Comparison of ENCODE assay signal across 8 cellular contexts in genomic region chr17:18225562-18226283, GRCh38. TPM values are rescaled to one million over a fixed set of nuclear protein-coding genes. Genes with fewer than 3 reads are reported as not detected.
DNase-seq lines count a peak whose midpoint lies in the region; ATAC-seq, FAIRE-seq and TF ChIP-seq lines count a peak whose summit lies in the region.

Gene LLGL1, plus strand, starts transcription at chr17:18225635. Its CDS starts 48 bp downstream, at chr17:18225683.

- peak within 1 kb of the TSS; percentile 77 to 91 (median 88) for H3K9ac ChIP-seq in H1 (replicated peaks in 1 of 4; ENCODE audit: extremely low read depth in 1 of 4, low read depth in 3 of 4, low read length in 3 of 4)

- FAIRE-seq in H1 (lab: Jason Lieb, UNC) (no peak), GM19239 (lab: Jason Lieb, UNC) (no peak)

- peak within 1 kb of the TSS; percentile 80 for H3K18ac ChIP-seq in H1 (ENCODE audit: extremely low read depth, low read length)

- peak within 1 kb of the TSS; percentile 96 for H4K8ac ChIP-seq in H1 (ENCODE audit: extremely low read depth, insufficient read depth, low read length)

- H3K27me3 Mint-ChIP-seq in naive thymus-derived CD4-positive, alpha-beta T cell = no peaks in the 10 kb centered on the region

- CTCF ChIA-PET in HEK293 (lab: Yijun Ruan, JAX) = interaction anchor here (0.6 kb wide), 1 partner anchor 87 kb away, joined by 3 read pairs; no protein-coding TSS in a partner anchor
- CTCF ChIA-PET in H1 (lab: Charles Lee; ENCODE audit: partially characterized antibody) = interaction anchor here (0.6 to 8.4 kb wide), 5 partner anchors 10 to 49 kb away, joined by 3 to 76 read pairs (median 5); no protein-coding TSS in a partner anchor
- CTCF ChIA-PET in naive thymus-derived CD4-positive, alpha-beta T cell (lab: Charles Lee) = no interaction called here

- H2BK120ac ChIP-seq in H1 (replicated peaks; ENCODE audit: low read depth, low read length) = peak within 1 kb of the TSS; percentile 97

- in situ Hi-C loops in SK-MEL-5 (cut with HindIII; ENCODE audit: low pct_unique_long_range_greater_than_20kb, low sequenced_read_pairs) = no loop called here

- H3K27ac Mint-ChIP-seq in naive thymus-derived CD4-positive, alpha-beta T cell = peak within 1 kb of the TSS; percentile 71 to 95 (median 90)

- peak within 1 kb of the TSS; percentile 77 for H2BK12ac ChIP-seq in H1 (ENCODE audit: low read depth, low read length)

- peak within 1 kb of the TSS; percentile 53 for H3K14ac ChIP-seq in H1 (ENCODE audit: insufficient read length)

- 2% methylated on average over 39 of the region's 76 CpGs; no CpG with 5 or more reads in 1 of the 2 experiments for WGBS in H1 (ENCODE audit: extremely low coverage in 1 of 2, insufficient coverage in 1 of 2, insufficient read length in 1 of 2, insufficient replicate concordance in 2 of 2, low coverage in 1 of 2, low lambda C conversion rate in 2 of 2, missing lambda C conversion rate in 1 of 2), 2 experiments

- no peaks in the 10 kb centered on the region for H3K27me3 ChIP-seq in H1 (replicated peaks in 1 of 4; ENCODE audit: control insufficient read depth in 3 of 4, extremely low read depth in 1 of 4, insufficient read depth in 3 of 4, low read length in 3 of 4)
- no peaks in the 10 kb centered on the region for H3K27me3 ChIP-seq in naive thymus-derived CD4-positive, alpha-beta T cell (ENCODE audit: control insufficient read depth in 2 of 2, insufficient read depth in 2 of 2, low read length in 2 of 2)

- H3K27ac ChIP-seq in HEK293 (ENCODE audit: extremely low read depth, low read depth, low read length) (peak within 1 kb of the TSS; percentile 68; the same call in 1 of the 2 replicates), H1 (ENCODE audit: low read depth, low read length) (peak within 1 kb of the TSS; percentile 97)
- peak within 1 kb of the TSS; percentile 73 for H3K27ac ChIP-seq in naive thymus-derived CD4-positive, alpha-beta T cell (ENCODE audit: low read depth, low read length)

- no peak for TF ChIP-seq EP300 in H1 (IDR thresholded peaks at IDR 0.05; ENCODE audit: borderline replicate concordance in 1 of 2, low read depth in 2 of 2, low read length in 2 of 2)

- peak; percentile 20 for DNase-seq in SK-MEL-5 (ENCODE audit: low read depth, low spot score)
- peak in 1 of 2 experiments; percentile 61 for DNase-seq in H1 (ENCODE audit: low read depth in 1 of 2, low spot score in 2 of 2)
- DNase-seq in naive thymus-derived CD4-positive, alpha-beta T cell = peak in 3 of 9 donors; percentile 16 to 27 (median 18)
- no peak for DNase-seq in GM19239 (ENCODE audit: insufficient read length, low spot score)

- H3K9me3 ChIP-seq in HEK293 (ENCODE audit: control insufficient read depth, insufficient read depth, low read depth, low read length) = no peaks in the 10 kb centered on the region
- H3K9me3 ChIP-seq in H1 (ENCODE audit: insufficient read depth in 2 of 2, low read depth in 1 of 2, low read length in 1 of 2) = no peaks in the 10 kb centered on the region
- H3K9me3 ChIP-seq in naive thymus-derived CD4-positive, alpha-beta T cell (ENCODE audit: control insufficient read depth in 2 of 3, low read length in 3 of 3) = no peaks in the 10 kb centered on the region

- TF ChIP-seq RAD21 in H1 (IDR thresholded peaks at IDR 0.05 in 1 of 2, conservative IDR thresholded peaks at IDR 0.05 in 1 of 2; ENCODE audit: low read depth in 2 of 2, low read length in 2 of 2) = no peak

- peaks cover 24 to 30% (median 27%) of the 10 kb centered on the region in 7 donors for H3K4me1 Mint-ChIP-seq in naive thymus-derived CD4-positive, alpha-beta T cell

- peak within 1 kb of the TSS; percentile 88 to 100 (median 94) for H3K4me3 Mint-ChIP-seq in naive thymus-derived CD4-positive, alpha-beta T cell

- H3K4me1 ChIP-seq in HEK293 (ENCODE audit: control insufficient read depth, insufficient read depth, low read length) (peaks cover 4% of the 10 kb centered on the region; the same call in 1 of the 2 replicates), H1 (replicated peaks in 1 of 4; ENCODE audit: control insufficient read depth in 3 of 4, insufficient read depth in 4 of 4, low read length in 3 of 4) (peaks cover 0 to 18% (median 10%) of the 10 kb centered on the region in 4 experiments; a peak in 6 of 7 replicates)
- H3K4me1 ChIP-seq in naive thymus-derived CD4-positive, alpha-beta T cell (ENCODE audit: control insufficient read depth in 2 of 2, insufficient read depth in 2 of 2, low read length in 2 of 2) = peaks cover 7 to 13% of the 10 kb centered on the region in 2 donors

- peaks cover 0 to 4% (median 0%) of the 10 kb centered on the region in 11 donors for H3K9me3 Mint-ChIP-seq in naive thymus-derived CD4-positive, alpha-beta T cell

- peaks cover 8 to 49% of the 10 kb centered on the region in 2 experiments for H3K79me2 ChIP-seq in H1 (ENCODE audit: control insufficient read depth in 1 of 2, insufficient read depth in 2 of 2, low read length in 2 of 2)

- H2BK20ac ChIP-seq in H1 (ENCODE audit: low read length) = peak within 1 kb of the TSS; percentile 86; the same call in 1 of the 2 replicates

- peak within 1 kb of the TSS; percentile 98 for H3K4ac ChIP-seq in H1 (replicated peaks; ENCODE audit: insufficient read length, low read depth, low read length)

- H4K91ac ChIP-seq in H1 (replicated peaks; ENCODE audit: insufficient read length, low read length) = peak within 1 kb of the TSS; percentile 99

- H2AK5ac ChIP-seq in H1 (ENCODE audit: low read depth, low read length) = peak within 1 kb of the TSS; percentile 75; the same call in 1 of the 2 replicates

- H3K23ac ChIP-seq in H1 (ENCODE audit: insufficient read length) = peak within 1 kb of the TSS; percentile 3

- H4K20me1 ChIP-seq in H1 (replicated peaks in 1 of 2; ENCODE audit: control insufficient read depth in 1 of 2, insufficient read depth in 2 of 2, low read length in 2 of 2) = peaks cover 13 to 24% of the 10 kb centered on the region in 2 experiments

- H3K23me2 ChIP-seq in H1 (ENCODE audit: low read depth, low read length) = peaks cover 13% of the 10 kb centered on the region

- peak within 1 kb of the TSS; percentile 100; the same call in 1 of the 2 replicates for H2BK15ac ChIP-seq in H1 (ENCODE audit: low read length)

- H3K56ac ChIP-seq in H1 (replicated peaks; ENCODE audit: insufficient read length, low read depth, low read length) = peak within 1 kb of the TSS; percentile 96

- no peaks in the 10 kb centered on the region for H3K36me3 Mint-ChIP-seq in naive thymus-derived CD4-positive, alpha-beta T cell

- peak within 1 kb of the TSS; percentile 73 for H2AFZ ChIP-seq in H1 (ENCODE audit: low read length)

- ATAC-seq in GM18505 (IDR thresholded peaks at IDR 0.05; ENCODE audit: unreplicated experiment) (peak; percentile 16), GM19455 (IDR thresholded peaks at IDR 0.05; ENCODE audit: unreplicated experiment) (no peak), HG02870 (IDR thresholded peaks at IDR 0.05; ENCODE audit: unreplicated experiment) (no peak)
- ATAC-seq in naive thymus-derived CD4-positive, alpha-beta T cell = no peak

- H2BK5ac ChIP-seq in H1 (ENCODE audit: low read depth, low read length) = peak within 1 kb of the TSS; percentile 96

- H3K79me1 ChIP-seq in H1 (ENCODE audit: low read depth, low read length) = peaks cover 39% of the 10 kb centered on the region

- TF ChIP-seq CTCF in HEK293 (tag by site-specific recombination; IDR thresholded peaks at IDR 0.05) = no peak
- TF ChIP-seq CTCF in H1 (IDR thresholded peaks at IDR 0.05; ENCODE audit: control extremely low read depth in 1 of 3, insufficient read depth in 1 of 3, low read depth in 1 of 3, low read length in 3 of 3) = no peak

- POLR2A ChIA-PET in HEK293 (lab: Yijun Ruan, JAX) (no interaction called here), H1 (lab: Charles Lee; ENCODE audit: partially characterized antibody) (interaction anchor here (0.6 to 2.8 kb wide), 10 partner anchors 10 to 89 kb away, joined by 3 to 22 read pairs (median 4); partner anchors contain the start of genes ALKBH5 and TOP3A)
- POLR2A ChIA-PET in naive thymus-derived CD4-positive, alpha-beta T cell (lab: Charles Lee) = interaction anchor here (0.7 kb wide), 1 partner anchor 25 kb away, joined by 3 read pairs; no protein-coding TSS in a partner anchor

- intact Hi-C loops in naive thymus-derived CD4-positive, alpha-beta T cell (cut with micrococcal nuclease) = loop anchor here (1.0 to 2.0 kb wide), 6 partner anchors 35 to 749 kb away; partner anchors contain the start of genes ALKBH5 (in 2 of the 2), MIEF2 (in 2 of the 2), SMCR8 (in 2 of the 2) and MED9 (in 1 of the 2)

- H3K36me3 ChIP-seq in HEK293 (ENCODE audit: control insufficient read depth in 2 of 2, insufficient read depth in 1 of 2, low read length in 2 of 2) (peaks cover 0 to 7% of the 10 kb centered on the region in 2 experiments; a peak in 1 of 3 replicates), H1 (ENCODE audit: control insufficient read depth in 2 of 4, insufficient read depth in 4 of 4, low read length in 3 of 4) (no peaks in the 10 kb centered on the region)
- H3K36me3 ChIP-seq in naive thymus-derived CD4-positive, alpha-beta T cell (ENCODE audit: control insufficient read depth in 2 of 3, insufficient read depth in 3 of 3, low read length in 3 of 3) = no peaks in the 10 kb centered on the region

- peak within 1 kb of the TSS; percentile 95 to 100 for H3K4me2 ChIP-seq in H1 (ENCODE audit: insufficient read depth in 1 of 2, low read depth in 2 of 2, low read length in 2 of 2)

- TF ChIP-seq POLR2A in GM18505 (IDR thresholded peaks at IDR 0.05; ENCODE audit: borderline replicate concordance, extremely low read depth, insufficient read depth, insufficient read length) (no peak), H1 (IDR thresholded peaks at IDR 0.05; ENCODE audit: control extremely low read depth in 1 of 2, low read depth in 2 of 2, low read length in 2 of 2) (no peak)

- H4K5ac ChIP-seq in H1 (ENCODE audit: insufficient read length, low read depth, low read length) = peak within 1 kb of the TSS; percentile 99

- H3K4me3 ChIP-seq in HEK293 (ENCODE audit: low read depth, low read length) = peak within 1 kb of the TSS; percentile 48
- H3K4me3 ChIP-seq in H1 (ENCODE audit: extremely low read depth in 1 of 4, insufficient read depth in 2 of 4, low read depth in 3 of 4, low read length in 4 of 4) = peak within 1 kb of the TSS; percentile 83 to 98 (median 87)
- H3K4me3 ChIP-seq in naive thymus-derived CD4-positive, alpha-beta T cell (ENCODE audit: low read length) = peak within 1 kb of the TSS; percentile 83

RNA-seq across cellular contexts. Expression of gene LLGL1, which starts in this region (rescaled TPM):
- 16.9 and 18.0 TPM in 2 replicates for total RNA-seq in SK-MEL-5 (2014; rRNA removed; shearing (Covaris generic))
- 49.7 and 66.4 TPM in 2 replicates for polyA plus RNA-seq in SK-MEL-5 (2015; cell fraction: cytosol; rRNA removed)
- 23.5 and 29.6 TPM in 2 replicates for polyA plus RNA-seq in SK-MEL-5 (2015; cell fraction: nucleus; rRNA removed)
- total RNA-seq in H1 (2021; fragmentation: NEBNext Ultra II Directional; extraction: Animal tissue kit (Norgen Biotek cat#: 25700)) = 71.3 and 72.8 TPM in 2 replicates
- 107 and 137 TPM in 2 replicates for polyA plus RNA-seq in H1 (2011; rRNA removed)
- polyA plus RNA-seq in H1 (2011; cell fraction: cytosol; rRNA removed) = 95.0 TPM
- 119 TPM for polyA plus RNA-seq in H1 (2011; cell fraction: nucleus; rRNA removed)
- polyA plus RNA-seq in H1 (2012, experiment 1 of 2) = 45.9 to 70.7 TPM (median 65.3 TPM) in 4 replicates
- polyA plus RNA-seq in H1 (2012, experiment 2 of 2) = 66.3 TPM
- polyA plus RNA-seq in H1 (2013, experiment 1 of 2) = 30.5 TPM
- 29.6 TPM for polyA plus RNA-seq in H1 (2013, experiment 2 of 2)
- 61.7 and 89.9 TPM in 2 replicates for polyA minus RNA-seq in H1 (2011; rRNA and poly(A)+ RNA removed)
- polyA minus RNA-seq in H1 (2011; cell fraction: cytosol; rRNA and poly(A)+ RNA removed) = 61.0 TPM
- 46.1 TPM for polyA minus RNA-seq in H1 (2011; cell fraction: nucleus; rRNA and poly(A)+ RNA removed)
- total RNA-seq in naive thymus-derived CD4-positive, alpha-beta T cell = 10 to 100 TPM; 12.9 to 21.6 (median 16.5) TPM
- polyA plus RNA-seq in naive thymus-derived CD4-positive, alpha-beta T cell = 1 to 10 TPM in 1 of 2 donors, under 1 TPM in 1; 0.89 to 2.0 TPM

Comparison
In these comparisons a context has a peak if more than half of its experiments do, and no peak if none do; other contexts are left out.
1. RNA of gene LLGL1 (polyA plus RNA-seq): 29.6 to 137 TPM in H1; 0.89 to 2.0 TPM in naive thymus-derived CD4-positive, alpha-beta T cell; every median in the first group is over 10 times any median in the second.
2. Peak in every context shown above with its lines, with median percentiles within 50 percentile points of each other: H3K27ac ChIP-seq and H3K4me3 ChIP-seq.